Comparison of ENCODE assay signal across 14 cellular contexts in genomic region chr2:216740557-216741222, GRCh38.
DNase-seq lines count a peak whose midpoint lies in the region; ATAC-seq and TF ChIP-seq lines count a peak whose summit lies in the region.
"Had no signal": no experiment of that assay in that cellular context is flagged by ENCODE, and none has a peak within 500 bp of the region (broad histone marks: within the 10 kb centered on the region; RNA-seq: fewer than 3 reads in every experiment).

No MANE protein-coding gene starts in this region.

- peak; percentile 36 for DNase-seq in NCI-H345 (lab: John Stamatoyannopoulos, UW)
- no peak for DNase-seq in NCI-H345 treated with DMSO at 0.1 percent for 48 hours (lab: John Stamatoyannopoulos, UW; ENCODE audit: unreplicated experiment)
- DNase-seq in fibroblast of the conjunctiva (ENCODE audit: low read depth), result peak; percentile 54
- no peak for DNase-seq in GM13976 (ENCODE audit: low spot score)
- DNase-seq in activated CD4-positive, alpha-beta T cell treated with anti-CD3 and anti-CD28 coated beads for 48 hours, result no peak
- DNase-seq: KBM-7, NCI-H2171 had no signal

- no peak overlapping the region for H3K4me3 ChIP-seq in muscle layer of duodenum (ENCODE audit: low read depth in 1 of 2, low read length in 2 of 2)
- H3K4me3 ChIP-seq: adrenal gland, GM12878, neural progenitor cell had no signal

- peak overlapping the region; percentile 39 for H3K27ac ChIP-seq in muscle layer of duodenum (ENCODE audit: low read length)
- H3K27ac ChIP-seq: neural progenitor cell had no signal

- H3K27me3 ChIP-seq in muscle layer of duodenum (ENCODE audit: low read depth, low read length), result no peaks in the 10 kb centered on the region
- H3K27me3 ChIP-seq: adrenal gland, neural progenitor cell had no signal

- no peaks in the 10 kb centered on the region for H3K36me3 ChIP-seq in muscle layer of duodenum (ENCODE audit: control insufficient read depth in 1 of 2, insufficient read depth in 2 of 2, low read length in 2 of 2)
- H3K36me3 ChIP-seq: adrenal gland, neural progenitor cell had no signal

- no peaks in the 10 kb centered on the region for H3K9me3 ChIP-seq in muscle layer of duodenum (ENCODE audit: control insufficient read depth in 1 of 2, low read length in 2 of 2)
- H3K9me3 ChIP-seq: adrenal gland had no signal

- in situ Hi-C loops in GM13976 (cut with MboI; ENCODE audit: low sequenced_read_pairs, unreplicated experiment), result no loop called here

- H3K4me1 ChIP-seq in muscle layer of duodenum (ENCODE audit: control insufficient read depth in 1 of 2, insufficient read depth in 2 of 2, low read length in 2 of 2), result peaks cover 10 to 61% of the 10 kb centered on the region in 2 donors

- no peak for TF ChIP-seq CTCF in GM13976 (IDR thresholded peaks at IDR 0.05; ENCODE audit: borderline replicate concordance, control extremely low read depth, extremely low read depth, insufficient read depth, missing control alignments)

- no peak for ATAC-seq in GM19328 (IDR thresholded peaks at IDR 0.05; ENCODE audit: unreplicated experiment)
- ATAC-seq in GM21576 (IDR thresholded peaks at IDR 0.05; ENCODE audit: unreplicated experiment), result no peak
- ATAC-seq: GM12878; stimulated activated effector memory CD8-positive, alpha-beta T cell treated with anti-CD3 and anti-CD28 coated beads, Interleukin-12 subunit alpha, Interleukin-12 subunit beta, amount 100 ng/mL, for 72 hours had no signal

Comparison
In these comparisons a context has a peak if more than half of its experiments do, and no peak if none do; other contexts are left out.
1. DNase-seq: peak in NCI-H345 (single experiment) and fibroblast of the conjunctiva (single experiment); none in NCI-H345 treated with DMSO at 0.1 percent for 48 hours (single experiment), GM13976 (single experiment) and activated CD4-positive, alpha-beta T cell treated with anti-CD3 and anti-CD28 coated beads for 48 hours (single experiment).